21 cellular contexts compared by ENCODE assay signal in genomic region chr6:106072501-106073140, GRCh38.
"Had no signal": no experiment of that assay in that cellular context is flagged by ENCODE, and none has a peak within 500 bp of the region (broad histone marks: within the 10 kb centered on the region; RNA-seq: fewer than 3 reads in every experiment).

No MANE protein-coding gene starts in this region.

- H3K4me1 Mint-ChIP-seq: activated CD4-positive, alpha-beta T cell treated with anti-CD3 and anti-CD28 coated beads, Interleukin-2, amount 10 ng/mL, durations not matched to agents 7 days and 5 days; activated naive CD8-positive, alpha-beta T cell treated with anti-CD3 and anti-CD28 coated beads for 36 hours; central memory CD8-positive, alpha-beta T cell had no signal

- H3K27me3 ChIP-seq: foreskin keratinocyte, right atrium auricular region had no signal

- DNase-seq: activated CD4-positive, alpha-beta T cell treated with anti-CD3 and anti-CD28 coated beads, Interleukin-2, amount 10 ng/mL, durations not matched to agents 7 days and 5 days; activated CD8-positive, alpha-beta memory T cell treated with anti-CD3 and anti-CD28 coated beads, Interleukin-2, amount 50 U/mL, for 48 hours; activated gamma-delta T cell; activated naive CD8-positive, alpha-beta T cell treated with anti-CD3 and anti-CD28 coated beads for 36 hours; activated T-cell treated with anti-CD3 and anti-CD28 coated beads, Interleukin-2, amount 50 U/mL, for 72 hours; amygdala; cortex of kidney; effector CD8-positive, alpha-beta T cell; foreskin keratinocyte; glutamatergic neuron; kidney glomerular epithelial cell; left ventricle myocardium superior; nucleus accumbens; stimulated activated CD4-positive, alpha-beta T cell treated with anti-CD3 and anti-CD28 coated beads, Interleukin-4, amount 100 ng/mL, for 1 hour; stimulated activated naive CD4-positive, alpha-beta T cell had no signal

- H3K4me3 Mint-ChIP-seq: activated CD4-positive, alpha-beta T cell treated with anti-CD3 and anti-CD28 coated beads, Interleukin-2, amount 10 ng/mL, durations not matched to agents 7 days and 5 days; activated naive CD8-positive, alpha-beta T cell treated with anti-CD3 and anti-CD28 coated beads for 36 hours; activated T-cell treated with anti-CD3 and anti-CD28 coated beads, Interleukin-2, amount 50 U/mL, for 72 hours; brain; central memory CD8-positive, alpha-beta T cell; memory B cell; natural killer cell treated with Interleukin-12 subunit alpha and Interleukin-12 subunit beta and Interleukin-15 and Interleukin-18, amount 100 ng/mL, for 72 hours; type B pancreatic cell had no signal

- H3K27me3 Mint-ChIP-seq: central memory CD8-positive, alpha-beta T cell; memory B cell had no signal

- H3K4me1 ChIP-seq: right atrium auricular region had no signal

- ATAC-seq: activated T-cell treated with anti-CD3 and anti-CD28 coated beads, Interleukin-2, amount 50 U/mL, for 72 hours; foreskin keratinocyte; left ventricle myocardium superior; natural killer cell treated with Interleukin-12 subunit alpha and Interleukin-12 subunit beta and Interleukin-15 and Interleukin-18, amount 100 ng/mL, for 72 hours had no signal

- H3K9me3 Mint-ChIP-seq: activated CD4-positive, alpha-beta T cell treated with anti-CD3 and anti-CD28 coated beads, Interleukin-2, amount 10 ng/mL, durations not matched to agents 7 days and 5 days; activated naive CD8-positive, alpha-beta T cell treated with anti-CD3 and anti-CD28 coated beads for 36 hours; activated T-cell treated with anti-CD3 and anti-CD28 coated beads, Interleukin-2, amount 50 U/mL, for 72 hours; central memory CD8-positive, alpha-beta T cell; memory B cell; natural killer cell treated with Interleukin-12 subunit alpha and Interleukin-12 subunit beta and Interleukin-15 and Interleukin-18, amount 100 ng/mL, for 72 hours; type B pancreatic cell had no signal

- H3K4me3 ChIP-seq: right atrium auricular region had no signal

- H3K36me3 ChIP-seq: right atrium auricular region had no signal

- H3K27ac ChIP-seq: foreskin keratinocyte, right atrium auricular region had no signal

- H3K9me3 ChIP-seq: right atrium auricular region had no signal

- H3K36me3 Mint-ChIP-seq: activated naive CD8-positive, alpha-beta T cell treated with anti-CD3 and anti-CD28 coated beads for 36 hours; brain; memory B cell; natural killer cell treated with Interleukin-12 subunit alpha and Interleukin-12 subunit beta and Interleukin-15 and Interleukin-18, amount 100 ng/mL, for 72 hours; type B pancreatic cell had no signal

- H3K27ac Mint-ChIP-seq: activated CD4-positive, alpha-beta T cell treated with anti-CD3 and anti-CD28 coated beads, Interleukin-2, amount 10 ng/mL, durations not matched to agents 7 days and 5 days; activated naive CD8-positive, alpha-beta T cell treated with anti-CD3 and anti-CD28 coated beads for 36 hours; activated T-cell treated with anti-CD3 and anti-CD28 coated beads, Interleukin-2, amount 50 U/mL, for 72 hours; brain; memory B cell; natural killer cell treated with Interleukin-12 subunit alpha and Interleukin-12 subunit beta and Interleukin-15 and Interleukin-18, amount 100 ng/mL, for 72 hours; type B pancreatic cell had no signal
